1 cellular context compared by ENCODE assay signal in genomic region chr17:21042434-21043295, GRCh38.
A peak's percentile ranks its signal among the peaks of the same experiment; 100 is the strongest.
TF ChIP-seq lines count a peak whose summit lies in the region.

USP22 (minus strand) TSS chr17:21043011; CDS start chr17:21042835, 176 bp downstream.

TF ChIP-seq in K562, 482 proteins besides CTCF, POLR2A, EP300 and RAD21 (continued from another document and continues in another):
- TF ChIP-seq, protein P1, sequence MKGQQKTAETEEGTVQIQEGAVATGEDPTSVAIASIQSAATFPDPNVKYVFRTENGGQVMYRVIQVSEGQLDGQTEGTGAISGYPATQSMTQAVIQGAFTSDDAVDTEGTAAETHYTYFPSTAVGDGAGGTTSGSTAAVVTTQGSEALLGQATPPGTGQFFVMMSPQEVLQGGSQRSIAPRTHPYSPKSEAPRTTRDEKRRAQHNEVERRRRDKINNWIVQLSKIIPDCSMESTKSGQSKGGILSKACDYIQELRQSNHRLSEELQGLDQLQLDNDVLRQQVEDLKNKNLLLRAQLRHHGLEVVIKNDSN (CRISPR knock-in tag; IDR thresholded peaks at IDR 0.05): no peak
- TF ChIP-seq THAP12 (CRISPR knock-in tag; IDR thresholded peaks at IDR 0.05): peak; percentile 50; the same call in 1 of the 2 replicates
- no peak for TF ChIP-seq ZC3H8 (IDR thresholded peaks at IDR 0.05)
- no peak for TF ChIP-seq RCOR1 (IDR thresholded peaks at IDR 0.05; ENCODE audit: borderline replicate concordance in 1 of 2, low read depth in 2 of 2, low read length in 2 of 2)
- TF ChIP-seq, protein P2, sequence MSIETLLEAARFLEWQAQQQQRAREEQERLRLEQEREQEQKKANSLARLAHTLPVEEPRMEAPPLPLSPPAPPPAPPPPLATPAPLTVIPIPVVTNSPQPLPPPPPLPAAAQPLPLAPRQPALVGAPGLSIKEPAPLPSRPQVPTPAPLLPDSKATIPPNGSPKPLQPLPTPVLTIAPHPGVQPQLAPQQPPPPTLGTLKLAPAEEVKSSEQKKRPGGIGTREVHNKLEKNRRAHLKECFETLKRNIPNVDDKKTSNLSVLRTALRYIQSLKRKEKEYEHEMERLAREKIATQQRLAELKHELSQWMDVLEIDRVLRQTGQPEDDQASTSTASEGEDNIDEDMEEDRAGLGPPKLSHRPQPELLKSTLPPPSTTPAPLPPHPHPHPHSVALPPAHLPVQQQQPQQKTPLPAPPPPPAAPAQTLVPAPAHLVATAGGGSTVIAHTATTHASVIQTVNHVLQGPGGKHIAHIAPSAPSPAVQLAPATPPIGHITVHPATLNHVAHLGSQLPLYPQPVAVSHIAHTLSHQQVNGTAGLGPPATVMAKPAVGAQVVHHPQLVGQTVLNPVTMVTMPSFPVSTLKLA (conservative IDR thresholded peaks at IDR 0.05): no peak
- no peak; the same call in 1 of the 2 replicates for TF ChIP-seq ZBTB17 (CRISPR knock-in tag; IDR thresholded peaks at IDR 0.05)
- no peak for TF ChIP-seq GABPB2 (CRISPR knock-in tag; conservative IDR thresholded peaks at IDR 0.05)
- no peak for TF ChIP-seq TFE3 (CRISPR knock-in tag; IDR thresholded peaks at IDR 0.05)
- TF ChIP-seq FOXA3 (CRISPR knock-in tag; conservative IDR thresholded peaks at IDR 0.05 in 1 of 2, IDR thresholded peaks at IDR 0.05 in 1 of 2): no peak
- TF ChIP-seq MED1 (CRISPR knock-in tag; IDR thresholded peaks at IDR 0.05; ENCODE audit: borderline replicate concordance): no peak
- TF ChIP-seq, protein P3, sequence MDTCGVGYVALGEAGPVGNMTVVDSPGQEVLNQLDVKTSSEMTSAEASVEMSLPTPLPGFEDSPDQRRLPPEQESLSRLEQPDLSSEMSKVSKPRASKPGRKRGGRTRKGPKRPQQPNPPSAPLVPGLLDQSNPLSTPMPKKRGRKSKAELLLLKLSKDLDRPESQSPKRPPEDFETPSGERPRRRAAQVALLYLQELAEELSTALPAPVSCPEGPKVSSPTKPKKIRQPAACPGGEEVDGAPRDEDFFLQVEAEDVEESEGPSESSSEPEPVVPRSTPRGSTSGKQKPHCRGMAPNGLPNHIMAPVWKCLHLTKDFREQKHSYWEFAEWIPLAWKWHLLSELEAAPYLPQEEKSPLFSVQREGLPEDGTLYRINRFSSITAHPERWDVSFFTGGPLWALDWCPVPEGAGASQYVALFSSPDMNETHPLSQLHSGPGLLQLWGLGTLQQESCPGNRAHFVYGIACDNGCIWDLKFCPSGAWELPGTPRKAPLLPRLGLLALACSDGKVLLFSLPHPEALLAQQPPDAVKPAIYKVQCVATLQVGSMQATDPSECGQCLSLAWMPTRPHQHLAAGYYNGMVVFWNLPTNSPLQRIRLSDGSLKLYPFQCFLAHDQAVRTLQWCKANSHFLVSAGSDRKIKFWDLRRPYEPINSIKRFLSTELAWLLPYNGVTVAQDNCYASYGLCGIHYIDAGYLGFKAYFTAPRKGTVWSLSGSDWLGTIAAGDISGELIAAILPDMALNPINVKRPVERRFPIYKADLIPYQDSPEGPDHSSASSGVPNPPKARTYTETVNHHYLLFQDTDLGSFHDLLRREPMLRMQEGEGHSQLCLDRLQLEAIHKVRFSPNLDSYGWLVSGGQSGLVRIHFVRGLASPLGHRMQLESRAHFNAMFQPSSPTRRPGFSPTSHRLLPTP (IDR thresholded peaks at IDR 0.05; ENCODE audit: borderline replicate concordance, extremely low read depth, insufficient read length): no peak
- TF ChIP-seq, protein P4, sequence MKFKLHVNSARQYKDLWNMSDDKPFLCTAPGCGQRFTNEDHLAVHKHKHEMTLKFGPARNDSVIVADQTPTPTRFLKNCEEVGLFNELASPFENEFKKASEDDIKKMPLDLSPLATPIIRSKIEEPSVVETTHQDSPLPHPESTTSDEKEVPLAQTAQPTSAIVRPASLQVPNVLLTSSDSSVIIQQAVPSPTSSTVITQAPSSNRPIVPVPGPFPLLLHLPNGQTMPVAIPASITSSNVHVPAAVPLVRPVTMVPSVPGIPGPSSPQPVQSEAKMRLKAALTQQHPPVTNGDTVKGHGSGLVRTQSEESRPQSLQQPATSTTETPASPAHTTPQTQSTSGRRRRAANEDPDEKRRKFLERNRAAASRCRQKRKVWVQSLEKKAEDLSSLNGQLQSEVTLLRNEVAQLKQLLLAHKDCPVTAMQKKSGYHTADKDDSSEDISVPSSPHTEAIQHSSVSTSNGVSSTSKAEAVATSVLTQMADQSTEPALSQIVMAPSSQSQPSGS (CRISPR knock-in tag; IDR thresholded peaks at IDR 0.05): peak; percentile 81
- TF ChIP-seq, protein P5, sequence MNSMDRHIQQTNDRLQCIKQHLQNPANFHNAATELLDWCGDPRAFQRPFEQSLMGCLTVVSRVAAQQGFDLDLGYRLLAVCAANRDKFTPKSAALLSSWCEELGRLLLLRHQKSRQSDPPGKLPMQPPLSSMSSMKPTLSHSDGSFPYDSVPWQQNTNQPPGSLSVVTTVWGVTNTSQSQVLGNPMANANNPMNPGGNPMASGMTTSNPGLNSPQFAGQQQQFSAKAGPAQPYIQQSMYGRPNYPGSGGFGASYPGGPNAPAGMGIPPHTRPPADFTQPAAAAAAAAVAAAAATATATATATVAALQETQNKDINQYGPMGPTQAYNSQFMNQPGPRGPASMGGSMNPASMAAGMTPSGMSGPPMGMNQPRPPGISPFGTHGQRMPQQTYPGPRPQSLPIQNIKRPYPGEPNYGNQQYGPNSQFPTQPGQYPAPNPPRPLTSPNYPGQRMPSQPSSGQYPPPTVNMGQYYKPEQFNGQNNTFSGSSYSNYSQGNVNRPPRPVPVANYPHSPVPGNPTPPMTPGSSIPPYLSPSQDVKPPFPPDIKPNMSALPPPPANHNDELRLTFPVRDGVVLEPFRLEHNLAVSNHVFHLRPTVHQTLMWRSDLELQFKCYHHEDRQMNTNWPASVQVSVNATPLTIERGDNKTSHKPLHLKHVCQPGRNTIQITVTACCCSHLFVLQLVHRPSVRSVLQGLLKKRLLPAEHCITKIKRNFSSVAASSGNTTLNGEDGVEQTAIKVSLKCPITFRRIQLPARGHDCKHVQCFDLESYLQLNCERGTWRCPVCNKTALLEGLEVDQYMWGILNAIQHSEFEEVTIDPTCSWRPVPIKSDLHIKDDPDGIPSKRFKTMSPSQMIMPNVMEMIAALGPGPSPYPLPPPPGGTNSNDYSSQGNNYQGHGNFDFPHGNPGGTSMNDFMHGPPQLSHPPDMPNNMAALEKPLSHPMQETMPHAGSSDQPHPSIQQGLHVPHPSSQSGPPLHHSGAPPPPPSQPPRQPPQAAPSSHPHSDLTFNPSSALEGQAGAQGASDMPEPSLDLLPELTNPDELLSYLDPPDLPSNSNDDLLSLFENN (IDR thresholded peaks at IDR 0.05; ENCODE audit: low read depth in 2 of 2, low read length in 2 of 2): no peak
- TF ChIP-seq PRMT5 (CRISPR knock-in tag; IDR thresholded peaks at IDR 0.05): no peak
- no peak for TF ChIP-seq ZNF586 (CRISPR knock-in tag; conservative IDR thresholded peaks at IDR 0.05)
- TF ChIP-seq ZNF436 (CRISPR knock-in tag; IDR thresholded peaks at IDR 0.05): no peak
- TF ChIP-seq ZNF175 (CRISPR knock-in tag; IDR thresholded peaks at IDR 0.05; ENCODE audit: low read depth): 0 out of 2 replicates have a peak, but pooled peaks have one; percentile 32
- TF ChIP-seq SETDB1 (IDR thresholded peaks at IDR 0.05; ENCODE audit: low read length): no peak
- peak in 1 of 2 experiments; percentile 60; a peak in 1 of 4 replicates for TF ChIP-seq HDAC1 (IDR thresholded peaks at IDR 0.05)
- peak; percentile 64 for TF ChIP-seq TBP (optimal IDR thresholded peaks at IDR 0.05; ENCODE audit: low read depth, low read length)
- TF ChIP-seq TBL1XR1 (IDR thresholded peaks at IDR 0.05; ENCODE audit: low read length in 2 of 2): no peak
- no peak for TF ChIP-seq KAT2B (IDR thresholded peaks at IDR 0.05; ENCODE audit: low read depth, low read length)
- TF ChIP-seq, protein P6, sequence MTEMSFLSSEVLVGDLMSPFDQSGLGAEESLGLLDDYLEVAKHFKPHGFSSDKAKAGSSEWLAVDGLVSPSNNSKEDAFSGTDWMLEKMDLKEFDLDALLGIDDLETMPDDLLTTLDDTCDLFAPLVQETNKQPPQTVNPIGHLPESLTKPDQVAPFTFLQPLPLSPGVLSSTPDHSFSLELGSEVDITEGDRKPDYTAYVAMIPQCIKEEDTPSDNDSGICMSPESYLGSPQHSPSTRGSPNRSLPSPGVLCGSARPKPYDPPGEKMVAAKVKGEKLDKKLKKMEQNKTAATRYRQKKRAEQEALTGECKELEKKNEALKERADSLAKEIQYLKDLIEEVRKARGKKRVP (CRISPR knock-in tag; IDR thresholded peaks at IDR 0.05): no peak
- TF ChIP-seq, protein P7, sequence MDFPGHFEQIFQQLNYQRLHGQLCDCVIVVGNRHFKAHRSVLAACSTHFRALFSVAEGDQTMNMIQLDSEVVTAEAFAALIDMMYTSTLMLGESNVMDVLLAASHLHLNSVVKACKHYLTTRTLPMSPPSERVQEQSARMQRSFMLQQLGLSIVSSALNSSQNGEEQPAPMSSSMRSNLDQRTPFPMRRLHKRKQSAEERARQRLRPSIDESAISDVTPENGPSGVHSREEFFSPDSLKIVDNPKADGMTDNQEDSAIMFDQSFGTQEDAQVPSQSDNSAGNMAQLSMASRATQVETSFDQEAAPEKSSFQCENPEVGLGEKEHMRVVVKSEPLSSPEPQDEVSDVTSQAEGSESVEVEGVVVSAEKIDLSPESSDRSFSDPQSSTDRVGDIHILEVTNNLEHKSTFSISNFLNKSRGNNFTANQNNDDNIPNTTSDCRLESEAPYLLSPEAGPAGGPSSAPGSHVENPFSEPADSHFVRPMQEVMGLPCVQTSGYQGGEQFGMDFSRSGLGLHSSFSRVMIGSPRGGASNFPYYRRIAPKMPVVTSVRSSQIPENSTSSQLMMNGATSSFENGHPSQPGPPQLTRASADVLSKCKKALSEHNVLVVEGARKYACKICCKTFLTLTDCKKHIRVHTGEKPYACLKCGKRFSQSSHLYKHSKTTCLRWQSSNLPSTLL (IDR thresholded peaks at IDR 0.05): no peak
- TF ChIP-seq MEIS2 (IDR thresholded peaks at IDR 0.05; ENCODE audit: partially characterized antibody): no peak
- peak; percentile 89 to 90 for TF ChIP-seq NRF1 (conservative IDR thresholded peaks at IDR 0.05 in 1 of 2, IDR thresholded peaks at IDR 0.05 in 1 of 2)
